In genomic region chr6:62775427-62776022, GRCh38 we compare ENCODE assay signal across 8 cellular contexts.
DNase-seq lines count a peak whose midpoint lies in the region; ATAC-seq and TF ChIP-seq lines count a peak whose summit lies in the region.

No MANE protein-coding gene starts in this region.

- H3K36me3 Mint-ChIP-seq in T-helper 2 cell treated with Interferon-gamma antibody and Interleukin-4, amounts not matched to agents 5 μg/mL and 100 μg/mL, for 36 hours (ENCODE audit: low read depth): no peaks in the 10 kb centered on the region

- DNase-seq in AG09309 (ENCODE audit: low read depth) (no peak), NCI-H524 treated with DMSO at 0.1 percent for 48 hours (lab: John Stamatoyannopoulos, UW) (peak; percentile 3), fibroblast of villous mesenchyme (ENCODE audit: low read depth) (peak; percentile 0), upper lobe of left lung (no peak), vagina (ENCODE audit: extremely low spot score in 2 of 2) (no peak)
- no peak for DNase-seq in T-helper 2 cell treated with Interferon-gamma antibody and Interleukin-4, amounts not matched to agents 5 μg/mL and 100 μg/mL, for 36 hours (ENCODE audit: low spot score)

- TF ChIP-seq POLR2A in upper lobe of left lung (IDR thresholded peaks at IDR 0.05) (no peak), vagina (IDR thresholded peaks at IDR 0.05) (no peak)

- no peaks in the 10 kb centered on the region for H3K36me3 ChIP-seq in upper lobe of left lung
- H3K36me3 ChIP-seq in vagina: no peaks in the 10 kb centered on the region

- H3K27ac Mint-ChIP-seq in T-helper 2 cell treated with Interferon-gamma antibody and Interleukin-4, amounts not matched to agents 5 μg/mL and 100 μg/mL, for 36 hours: no peak overlapping the region

- ATAC-seq in GM18907 (IDR thresholded peaks at IDR 0.05; ENCODE audit: unreplicated experiment) (peak; percentile 61), upper lobe of left lung (ENCODE audit: low FRiP score in 2 of 2) (no peak), HG02610 (IDR thresholded peaks at IDR 0.05; ENCODE audit: unreplicated experiment) (no peak)

- no peaks in the 10 kb centered on the region for H3K27me3 Mint-ChIP-seq in T-helper 2 cell treated with Interferon-gamma antibody and Interleukin-4, amounts not matched to agents 5 μg/mL and 100 μg/mL, for 36 hours (ENCODE audit: low read depth)

- 49 to 53% methylated on average over 5 of the region's 5 CpGs for WGBS in upper lobe of left lung, 2 donors

- H3K4me1 Mint-ChIP-seq in T-helper 2 cell treated with Interferon-gamma antibody and Interleukin-4, amounts not matched to agents 5 μg/mL and 100 μg/mL, for 36 hours (ENCODE audit: low read depth): no peaks in the 10 kb centered on the region

- H3K27ac ChIP-seq in upper lobe of left lung: no peak overlapping the region
- no peak overlapping the region for H3K27ac ChIP-seq in vagina

- intact Hi-C loops in vagina (cut with DNase I): no loop called here

- peaks cover 0 to 3% (median 0%) of the 10 kb centered on the region in 4 donors for H3K4me1 ChIP-seq in upper lobe of left lung
- no peaks in the 10 kb centered on the region for H3K4me1 ChIP-seq in vagina

- H3K4me3 ChIP-seq in AG09309 (ENCODE audit: control insufficient read depth, low read depth, low read length): no peak overlapping the region
- H3K4me3 ChIP-seq in fibroblast of villous mesenchyme (ENCODE audit: low read depth, low read length): no peak overlapping the region
- H3K4me3 ChIP-seq in upper lobe of left lung: no peak overlapping the region
- H3K4me3 ChIP-seq in vagina: no peak overlapping the region

- no peaks in the 10 kb centered on the region for H3K27me3 ChIP-seq in upper lobe of left lung
- no peaks in the 10 kb centered on the region for H3K27me3 ChIP-seq in vagina

- no peaks in the 10 kb centered on the region for H3K9me3 ChIP-seq in upper lobe of left lung
- no peaks in the 10 kb centered on the region for H3K9me3 ChIP-seq in vagina

- H3K9me3 Mint-ChIP-seq in T-helper 2 cell treated with Interferon-gamma antibody and Interleukin-4, amounts not matched to agents 5 μg/mL and 100 μg/mL, for 36 hours: peaks cover 3% of the 10 kb centered on the region

- no peak overlapping the region for H3K4me3 Mint-ChIP-seq in T-helper 2 cell treated with Interferon-gamma antibody and Interleukin-4, amounts not matched to agents 5 μg/mL and 100 μg/mL, for 36 hours

- TF ChIP-seq CTCF in AG09309 (IDR thresholded peaks at IDR 0.05; ENCODE audit: control insufficient read depth, insufficient read depth, low read depth, low read length, missing control alignments): peak; percentile 3
- peak; percentile 28 for TF ChIP-seq CTCF in fibroblast of villous mesenchyme (IDR thresholded peaks at IDR 0.05; ENCODE audit: insufficient read depth, low read depth, low read length)
- TF ChIP-seq CTCF in upper lobe of left lung (IDR thresholded peaks at IDR 0.05): peak in 4 of 6 experiments; percentile 28 to 41 (median 36)
- TF ChIP-seq CTCF in vagina (IDR thresholded peaks at IDR 0.05): no peak

- no peak for TF ChIP-seq EP300 in upper lobe of left lung (IDR thresholded peaks at IDR 0.05)

Comparison
In these comparisons a context has a peak if more than half of its experiments do, and no peak if none do; other contexts are left out.
1. DNase-seq: peak in NCI-H524 treated with DMSO at 0.1 percent for 48 hours (single experiment) and fibroblast of villous mesenchyme (single experiment); none in AG09309 (single experiment), upper lobe of left lung (0 of 2), vagina (0 of 2) and T-helper 2 cell treated with Interferon-gamma antibody and Interleukin-4, amounts not matched to agents 5 μg/mL and 100 μg/mL, for 36 hours (single experiment).
2. CTCF ChIP-seq: peak in AG09309 (single experiment), fibroblast of villous mesenchyme (single experiment) and upper lobe of left lung (4 of 6); none in vagina (0 of 3).